In genomic region chr6:7658543-7658942, GRCh38 we compare ENCODE assay signal across 28 cellular contexts.
"Had no signal": no experiment of that assay in that cellular context is flagged by ENCODE, and none has a peak within 500 bp of the region (broad histone marks: within the 10 kb centered on the region; RNA-seq: fewer than 3 reads in every experiment).

No MANE protein-coding gene starts in this region.

- H3K4me2 ChIP-seq: neural progenitor cell, smooth muscle cell had no signal

- H3K27ac ChIP-seq: neural progenitor cell, ovary, parathyroid adenoma, psoas muscle, skin epidermis, spleen, suprapubic skin, testis, tibial artery, transverse colon, upper lobe of right lung, uterus had no signal

- H3K27me3 ChIP-seq: ovary, suprapubic skin, testis, tibial artery, transverse colon, upper lobe of right lung, uterus had no signal

- H2AFZ ChIP-seq: neural progenitor cell, parathyroid adenoma had no signal

- H3K36me3 ChIP-seq: neural progenitor cell, ovary, spleen, suprapubic skin, tibial artery, transverse colon, upper lobe of right lung, uterus had no signal

- DNase-seq: natural killer cell; occipital lobe; ovary; posterior cingulate gyrus; psoas muscle; right cardiac atrium; spleen; stimulated activated CD4-positive, alpha-beta T cell treated with anti-CD3 and anti-CD28 coated beads, Interleukin-12 subunit alpha, Interleukin-12 subunit beta, amount 100 ng/mL, for 4 hours; stimulated activated CD4-positive, alpha-beta T cell treated with anti-CD3 and anti-CD28 coated beads, Interleukin-1b, Interleukin-23, amount 100 ng/mL, for 48 hours; stimulated activated CD4-positive, alpha-beta T cell treated with anti-CD3 and anti-CD28 coated beads, Interleukin-4, amount 100 ng/mL, for 1 hour; stimulated activated CD4-positive, alpha-beta T cell treated with anti-CD3 and anti-CD28 coated beads, Interleukin-4, amount 100 ng/mL, for 4 hours; stimulated activated CD8-positive, alpha-beta memory T cell treated with anti-CD3 and anti-CD28 coated beads, Interleukin-4, amount 100 ng/mL, for 48 hours; stimulated activated naive CD4-positive, alpha-beta T cell; stimulated activated naive CD8-positive, alpha-beta T cell treated with anti-CD3 and anti-CD28 coated beads, Interleukin-15, amount 100 ng/mL, for 72 hours; stimulated activated naive CD8-positive, alpha-beta T cell treated with anti-CD3 and anti-CD28 coated beads, Interleukin-15, Interleukin-2, amounts not matched to agents 100 U/mL and 50 U/mL, for 24 hours; substantia nigra; testis; tibial artery; transverse colon; upper lobe of right lung; uterus had no signal

- H3K4me3 ChIP-seq: neural progenitor cell, ovary, psoas muscle, skin epidermis, smooth muscle cell, spleen, suprapubic skin, testis, tibial artery, transverse colon, upper lobe of right lung, uterus had no signal

- H3K9me3 ChIP-seq: ovary, psoas muscle, spleen, suprapubic skin, testis, tibial artery, transverse colon, upper lobe of right lung, uterus had no signal

- H3K4me1 ChIP-seq: neural progenitor cell, parathyroid adenoma, psoas muscle, spleen, suprapubic skin, testis, tibial artery, transverse colon, upper lobe of right lung, uterus had no signal

- ATAC-seq: natural killer cell; psoas muscle; right cardiac atrium; sciatic nerve; stimulated activated memory B cell treated with anti-CD40 and anti-IgM and Interleukin-4, amounts not matched to agents 10 μg/mL and 1 μg/mL and 100 μg/mL, for 72 hours; stimulated activated naive CD8-positive, alpha-beta T cell treated with anti-CD3 and anti-CD28 coated beads, Interleukin-15, amount 100 ng/mL, for 72 hours; stimulated activated naive CD8-positive, alpha-beta T cell treated with anti-CD3 and anti-CD28 coated beads, Interleukin-15, Interleukin-2, amounts not matched to agents 100 U/mL and 50 U/mL, for 24 hours; upper lobe of right lung had no signal

- H3K79me2 ChIP-seq: parathyroid adenoma had no signal

- H3K9ac ChIP-seq: neural progenitor cell, parathyroid adenoma had no signal
